In the genomic region with DNA sequence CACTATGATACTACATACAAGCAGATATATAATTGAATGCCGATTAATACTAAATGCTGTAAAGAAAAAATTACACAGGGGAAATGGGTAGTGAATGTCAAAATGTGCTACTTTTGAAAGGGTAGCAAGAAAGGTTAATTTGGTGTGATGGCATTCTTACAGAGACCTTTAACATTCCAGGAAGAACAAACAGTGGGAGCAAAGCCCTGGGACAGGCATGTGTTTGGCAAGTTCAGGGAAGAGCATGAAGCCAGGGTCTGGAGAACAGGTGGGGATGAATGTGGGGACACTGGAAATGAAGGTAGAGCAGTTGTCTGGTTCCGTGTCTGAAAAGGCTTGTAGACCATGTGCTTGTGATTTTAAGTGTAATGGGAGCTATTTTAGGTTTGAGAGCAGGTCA, we compare ENCODE assay signal across 4 cellular contexts.
TF ChIP-seq lines count a peak whose summit lies in the region.

No MANE protein-coding gene starts in this region.

TF ChIP-seq in liver, 16 proteins besides CTCF, POLR2A, EP300 and RAD21:
- peak; percentile 11 to 53 for TF ChIP-seq RXRA (IDR thresholded peaks at IDR 0.05)
- TF ChIP-seq NR2F2 (IDR thresholded peaks at IDR 0.05) = no peak
- no peak for TF ChIP-seq FOXA2 (IDR thresholded peaks at IDR 0.05)
- TF ChIP-seq, protein P1, sequence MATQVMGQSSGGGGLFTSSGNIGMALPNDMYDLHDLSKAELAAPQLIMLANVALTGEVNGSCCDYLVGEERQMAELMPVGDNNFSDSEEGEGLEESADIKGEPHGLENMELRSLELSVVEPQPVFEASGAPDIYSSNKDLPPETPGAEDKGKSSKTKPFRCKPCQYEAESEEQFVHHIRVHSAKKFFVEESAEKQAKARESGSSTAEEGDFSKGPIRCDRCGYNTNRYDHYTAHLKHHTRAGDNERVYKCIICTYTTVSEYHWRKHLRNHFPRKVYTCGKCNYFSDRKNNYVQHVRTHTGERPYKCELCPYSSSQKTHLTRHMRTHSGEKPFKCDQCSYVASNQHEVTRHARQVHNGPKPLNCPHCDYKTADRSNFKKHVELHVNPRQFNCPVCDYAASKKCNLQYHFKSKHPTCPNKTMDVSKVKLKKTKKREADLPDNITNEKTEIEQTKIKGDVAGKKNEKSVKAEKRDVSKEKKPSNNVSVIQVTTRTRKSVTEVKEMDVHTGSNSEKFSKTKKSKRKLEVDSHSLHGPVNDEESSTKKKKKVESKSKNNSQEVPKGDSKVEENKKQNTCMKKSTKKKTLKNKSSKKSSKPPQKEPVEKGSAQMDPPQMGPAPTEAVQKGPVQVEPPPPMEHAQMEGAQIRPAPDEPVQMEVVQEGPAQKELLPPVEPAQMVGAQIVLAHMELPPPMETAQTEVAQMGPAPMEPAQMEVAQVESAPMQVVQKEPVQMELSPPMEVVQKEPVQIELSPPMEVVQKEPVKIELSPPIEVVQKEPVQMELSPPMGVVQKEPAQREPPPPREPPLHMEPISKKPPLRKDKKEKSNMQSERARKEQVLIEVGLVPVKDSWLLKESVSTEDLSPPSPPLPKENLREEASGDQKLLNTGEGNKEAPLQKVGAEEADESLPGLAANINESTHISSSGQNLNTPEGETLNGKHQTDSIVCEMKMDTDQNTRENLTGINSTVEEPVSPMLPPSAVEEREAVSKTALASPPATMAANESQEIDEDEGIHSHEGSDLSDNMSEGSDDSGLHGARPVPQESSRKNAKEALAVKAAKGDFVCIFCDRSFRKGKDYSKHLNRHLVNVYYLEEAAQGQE (IDR thresholded peaks at IDR 0.05) = no peak
- peak in 1 of 2 donors; percentile 24 for TF ChIP-seq HNF4A (conservative IDR thresholded peaks at IDR 0.05)

TF ChIP-seq in HepG2, 621 proteins besides CTCF, POLR2A, EP300 and RAD21:
- TF ChIP-seq, protein P2, sequence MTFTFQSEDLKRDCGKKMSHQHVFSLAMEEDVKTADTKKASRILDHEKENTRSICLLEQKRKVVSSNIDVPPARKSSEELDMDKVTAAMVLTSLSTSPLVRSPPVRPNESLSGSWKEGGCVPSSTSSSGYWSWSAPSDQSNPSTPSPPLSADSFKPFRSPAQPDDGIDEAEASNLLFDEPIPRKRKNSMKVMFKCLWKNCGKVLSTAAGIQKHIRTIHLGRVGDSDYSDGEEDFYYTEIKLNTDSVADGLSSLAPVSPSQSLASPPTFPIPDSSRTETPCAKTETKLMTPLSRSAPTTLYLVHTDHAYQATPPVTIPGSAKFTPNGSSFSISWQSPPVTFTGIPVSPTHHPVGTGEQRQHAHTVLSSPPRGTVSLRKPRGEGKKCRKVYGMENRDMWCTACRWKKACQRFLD (CRISPR knock-in tag; IDR thresholded peaks at IDR 0.05; ENCODE audit: borderline replicate concordance) = no peak
- TF ChIP-seq TGIF2 (CRISPR knock-in tag; IDR thresholded peaks at IDR 0.05) = no peak
- no peak for TF ChIP-seq KLF16 (CRISPR knock-in tag; IDR thresholded peaks at IDR 0.05)
- no peak for TF ChIP-seq ZMYM2 (CRISPR knock-in tag; IDR thresholded peaks at IDR 0.05)
- TF ChIP-seq, protein P3, sequence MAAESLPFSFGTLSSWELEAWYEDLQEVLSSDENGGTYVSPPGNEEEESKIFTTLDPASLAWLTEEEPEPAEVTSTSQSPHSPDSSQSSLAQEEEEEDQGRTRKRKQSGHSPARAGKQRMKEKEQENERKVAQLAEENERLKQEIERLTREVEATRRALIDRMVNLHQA (CRISPR knock-in tag; IDR thresholded peaks at IDR 0.05) = no peak
- TF ChIP-seq ZNF121 (CRISPR knock-in tag; IDR thresholded peaks at IDR 0.05) = no peak
- TF ChIP-seq ZNF354B (CRISPR knock-in tag; IDR thresholded peaks at IDR 0.05) = no peak
- no peak for TF ChIP-seq CBX5 (CRISPR knock-in tag; IDR thresholded peaks at IDR 0.05; ENCODE audit: borderline replicate concordance)
- no peak for TF ChIP-seq ZFP36L1 (CRISPR knock-in tag; IDR thresholded peaks at IDR 0.05)
- TF ChIP-seq ZNF670 (CRISPR knock-in tag; IDR thresholded peaks at IDR 0.05; ENCODE audit: borderline replicate concordance) = no peak

TF ChIP-seq in WTC11, 78 proteins besides CTCF, POLR2A, EP300 and RAD21:
- TF ChIP-seq ESRRA (CRISPR knock-in tag; IDR thresholded peaks at IDR 0.05; ENCODE audit: borderline replicate concordance) = no peak
- TF ChIP-seq MYBL2 (CRISPR knock-in tag; IDR thresholded peaks at IDR 0.05) = no peak
- no peak for TF ChIP-seq FOXJ3 (CRISPR knock-in tag; IDR thresholded peaks at IDR 0.05; ENCODE audit: borderline replicate concordance)
- TF ChIP-seq, protein P4, sequence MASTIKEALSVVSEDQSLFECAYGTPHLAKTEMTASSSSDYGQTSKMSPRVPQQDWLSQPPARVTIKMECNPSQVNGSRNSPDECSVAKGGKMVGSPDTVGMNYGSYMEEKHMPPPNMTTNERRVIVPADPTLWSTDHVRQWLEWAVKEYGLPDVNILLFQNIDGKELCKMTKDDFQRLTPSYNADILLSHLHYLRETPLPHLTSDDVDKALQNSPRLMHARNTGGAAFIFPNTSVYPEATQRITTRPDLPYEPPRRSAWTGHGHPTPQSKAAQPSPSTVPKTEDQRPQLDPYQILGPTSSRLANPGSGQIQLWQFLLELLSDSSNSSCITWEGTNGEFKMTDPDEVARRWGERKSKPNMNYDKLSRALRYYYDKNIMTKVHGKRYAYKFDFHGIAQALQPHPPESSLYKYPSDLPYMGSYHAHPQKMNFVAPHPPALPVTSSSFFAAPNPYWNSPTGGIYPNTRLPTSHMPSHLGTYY (CRISPR knock-in tag; IDR thresholded peaks at IDR 0.05) = no peak
- no peak for TF ChIP-seq EMX1 (CRISPR knock-in tag; IDR thresholded peaks at IDR 0.05)
- TF ChIP-seq, protein P5, sequence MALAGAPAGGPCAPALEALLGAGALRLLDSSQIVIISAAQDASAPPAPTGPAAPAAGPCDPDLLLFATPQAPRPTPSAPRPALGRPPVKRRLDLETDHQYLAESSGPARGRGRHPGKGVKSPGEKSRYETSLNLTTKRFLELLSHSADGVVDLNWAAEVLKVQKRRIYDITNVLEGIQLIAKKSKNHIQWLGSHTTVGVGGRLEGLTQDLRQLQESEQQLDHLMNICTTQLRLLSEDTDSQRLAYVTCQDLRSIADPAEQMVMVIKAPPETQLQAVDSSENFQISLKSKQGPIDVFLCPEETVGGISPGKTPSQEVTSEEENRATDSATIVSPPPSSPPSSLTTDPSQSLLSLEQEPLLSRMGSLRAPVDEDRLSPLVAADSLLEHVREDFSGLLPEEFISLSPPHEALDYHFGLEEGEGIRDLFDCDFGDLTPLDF (CRISPR knock-in tag; IDR thresholded peaks at IDR 0.05) = no peak
TF ChIP-seq in WTC11: peak in this region for 0.

TF ChIP-seq in H1, 55 proteins besides CTCF, POLR2A, EP300 and RAD21:
- TF ChIP-seq SP1 (IDR thresholded peaks at IDR 0.05; ENCODE audit: low read depth, low read length) = no peak
- no peak for TF ChIP-seq GABPA (IDR thresholded peaks at IDR 0.05; ENCODE audit: borderline replicate concordance, insufficient read depth, low read length)
- no peak for TF ChIP-seq SIRT6 (IDR thresholded peaks at IDR 0.05; ENCODE audit: low read length)
- TF ChIP-seq CHD1 (IDR thresholded peaks at IDR 0.05; ENCODE audit: low read depth, low read length) = no peak
- TF ChIP-seq, protein P6, sequence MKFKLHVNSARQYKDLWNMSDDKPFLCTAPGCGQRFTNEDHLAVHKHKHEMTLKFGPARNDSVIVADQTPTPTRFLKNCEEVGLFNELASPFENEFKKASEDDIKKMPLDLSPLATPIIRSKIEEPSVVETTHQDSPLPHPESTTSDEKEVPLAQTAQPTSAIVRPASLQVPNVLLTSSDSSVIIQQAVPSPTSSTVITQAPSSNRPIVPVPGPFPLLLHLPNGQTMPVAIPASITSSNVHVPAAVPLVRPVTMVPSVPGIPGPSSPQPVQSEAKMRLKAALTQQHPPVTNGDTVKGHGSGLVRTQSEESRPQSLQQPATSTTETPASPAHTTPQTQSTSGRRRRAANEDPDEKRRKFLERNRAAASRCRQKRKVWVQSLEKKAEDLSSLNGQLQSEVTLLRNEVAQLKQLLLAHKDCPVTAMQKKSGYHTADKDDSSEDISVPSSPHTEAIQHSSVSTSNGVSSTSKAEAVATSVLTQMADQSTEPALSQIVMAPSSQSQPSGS (IDR thresholded peaks at IDR 0.05; ENCODE audit: low read length) = no peak
- TF ChIP-seq SRF (IDR thresholded peaks at IDR 0.05; ENCODE audit: low read depth, low read length) = no peak
- TF ChIP-seq NANOG (IDR thresholded peaks at IDR 0.05; ENCODE audit: insufficient read depth, low read depth, low read length, poor library complexity, severe bottlenecking) = no peak
